1 cellular context compared by ENCODE assay signal in the genomic region with DNA sequence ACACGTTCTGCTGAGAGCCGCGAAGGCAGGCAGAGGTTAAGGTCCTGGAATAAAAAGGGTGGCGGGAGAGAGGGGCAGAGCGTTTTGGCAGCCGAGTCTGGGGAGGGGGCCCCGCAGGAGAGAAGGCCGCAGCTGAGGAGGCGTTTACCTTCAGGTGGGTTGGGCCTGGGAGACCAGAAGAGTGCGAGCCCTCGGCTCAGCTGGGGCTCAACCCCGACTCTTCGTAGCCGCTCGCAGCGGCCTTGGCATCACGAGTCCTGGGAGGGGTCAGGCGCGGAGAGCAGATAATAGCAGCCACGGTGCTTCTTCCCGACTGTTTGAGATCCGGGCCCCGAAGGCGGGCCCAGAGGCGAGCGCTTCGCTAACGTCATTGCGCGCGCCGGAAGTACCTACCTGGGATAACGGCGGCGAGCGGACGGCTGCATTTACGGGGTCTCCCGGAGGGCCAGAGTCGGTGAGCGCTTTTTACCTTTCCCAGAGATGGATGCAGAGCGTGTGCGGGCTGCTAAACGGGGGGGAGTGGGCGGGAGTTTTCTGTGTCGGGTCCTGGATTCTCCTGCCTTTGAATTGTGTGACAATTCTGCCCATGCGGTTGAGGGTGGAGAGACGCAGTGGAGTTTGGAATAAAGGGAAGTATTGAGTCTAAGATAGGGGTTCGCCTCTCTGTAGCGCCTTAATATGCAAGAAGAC.
TF ChIP-seq lines count a peak whose summit lies in the region.

A gene with protein sequence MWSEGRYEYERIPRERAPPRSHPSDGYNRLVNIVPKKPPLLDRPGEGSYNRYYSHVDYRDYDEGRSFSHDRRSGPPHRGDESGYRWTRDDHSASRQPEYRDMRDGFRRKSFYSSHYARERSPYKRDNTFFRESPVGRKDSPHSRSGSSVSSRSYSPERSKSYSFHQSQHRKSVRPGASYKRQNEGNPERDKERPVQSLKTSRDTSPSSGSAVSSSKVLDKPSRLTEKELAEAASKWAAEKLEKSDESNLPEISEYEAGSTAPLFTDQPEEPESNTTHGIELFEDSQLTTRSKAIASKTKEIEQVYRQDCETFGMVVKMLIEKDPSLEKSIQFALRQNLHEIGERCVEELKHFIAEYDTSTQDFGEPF (plus strand): TSS at position 392 of the 690 bp plus-strand sequence. CDS start 9,736 bp downstream, outside the sequence.
A gene with protein sequence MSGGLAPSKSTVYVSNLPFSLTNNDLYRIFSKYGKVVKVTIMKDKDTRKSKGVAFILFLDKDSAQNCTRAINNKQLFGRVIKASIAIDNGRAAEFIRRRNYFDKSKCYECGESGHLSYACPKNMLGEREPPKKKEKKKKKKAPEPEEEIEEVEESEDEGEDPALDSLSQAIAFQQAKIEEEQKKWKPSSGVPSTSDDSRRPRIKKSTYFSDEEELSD (minus strand): TSS at position 319 of the 690 bp plus-strand sequence. CDS start 1,992 bp downstream, outside the sequence.

TF ChIP-seq in K562, 482 proteins besides CTCF, POLR2A, EP300 and RAD21 (continued from another document and continues in another):
- TF ChIP-seq RBM34 (IDR thresholded peaks at IDR 0.05; ENCODE audit: borderline replicate concordance, insufficient read depth, low read length) (no peak), HES1 (IDR thresholded peaks at IDR 0.05; ENCODE audit: low read depth) (no peak), SIN3B (IDR thresholded peaks at IDR 0.05; ENCODE audit: low read depth) (peak; percentile 88), SMARCE1 (IDR thresholded peaks at IDR 0.05) (peak; percentile 57; the same call in 1 of the 2 replicates), HNRNPK (IDR thresholded peaks at IDR 0.05; ENCODE audit: low read depth, low read length, poor library complexity, severe bottlenecking) (no peak), CREM (IDR thresholded peaks at IDR 0.05; ENCODE audit: low read depth) (peak; percentile 98), HNRNPLL (IDR thresholded peaks at IDR 0.05; ENCODE audit: low read depth, low read length, poor library complexity, severe bottlenecking) (peak; percentile 43), ZNF24 (IDR thresholded peaks at IDR 0.05) (no peak), SP2 (IDR thresholded peaks at IDR 0.05; ENCODE audit: extremely low read depth, low read depth, low read length, poor library complexity, severe bottlenecking) (no peak), KDM1A (IDR thresholded peaks at IDR 0.05) (no peak), NR3C1 (CRISPR knock-in tag; IDR thresholded peaks at IDR 0.05) (no peak), ZNF23 (CRISPR knock-in tag; IDR thresholded peaks at IDR 0.05) (no peak), ZSCAN29 (IDR thresholded peaks at IDR 0.05) (no peak), IRF2 (CRISPR knock-in tag; IDR thresholded peaks at IDR 0.05) (no peak), NR2C2 (CRISPR knock-in tag; IDR thresholded peaks at IDR 0.05) (no peak), NR2C2 (tag; IDR thresholded peaks at IDR 0.05) (peak; percentile 68), EP400 (IDR thresholded peaks at IDR 0.05) (peak; percentile 87), NBN (IDR thresholded peaks at IDR 0.05; ENCODE audit: low read depth) (peak; percentile 70), MITF (IDR thresholded peaks at IDR 0.05) (peak; percentile 52; the same call in 1 of the 2 replicates), BDP1 (IDR thresholded peaks at IDR 0.05; ENCODE audit: insufficient read depth, insufficient read length) (no peak), KAT2B (IDR thresholded peaks at IDR 0.05; ENCODE audit: low read depth, low read length) (no peak), RBM39 (optimal IDR thresholded peaks at IDR 0.05; ENCODE audit: low read depth, low read length) (no peak), MTA1 (IDR thresholded peaks at IDR 0.05; ENCODE audit: borderline replicate concordance) (peak; percentile 97), SREBF2 (CRISPR knock-in tag; IDR thresholded peaks at IDR 0.05) (no peak), PYGO2 (tag; IDR thresholded peaks at IDR 0.05) (no peak), ZNF133 (CRISPR knock-in tag; IDR thresholded peaks at IDR 0.05) (no peak), MCM2 (IDR thresholded peaks at IDR 0.05; ENCODE audit: low read depth) (no peak), PML (IDR thresholded peaks at IDR 0.05; ENCODE audit: low read length) (peak; percentile 66; the same call in 1 of the 2 replicates), ZNF785 (CRISPR knock-in tag; IDR thresholded peaks at IDR 0.05) (no peak), NR4A1 (CRISPR knock-in tag; IDR thresholded peaks at IDR 0.05) (no peak), NR4A1 (tag; IDR thresholded peaks at IDR 0.05) (no peak), HOXB6 (CRISPR knock-in tag; IDR thresholded peaks at IDR 0.05; ENCODE audit: borderline replicate concordance) (no peak), FOXK2 (conservative IDR thresholded peaks at IDR 0.05 in 1 of 2, IDR thresholded peaks at IDR 0.05 in 1 of 2; ENCODE audit: low read depth in 2 of 2) (peak in 1 of 2 experiments; percentile 38; a peak in 3 of 4 replicates), RBBP5 (IDR thresholded peaks at IDR 0.05; ENCODE audit: borderline replicate concordance, insufficient read depth, low read length, poor library complexity, severe bottlenecking) (peak; percentile 98), ARID2 (IDR thresholded peaks at IDR 0.05) (no peak), ZNF79 (CRISPR knock-in tag; IDR thresholded peaks at IDR 0.05; ENCODE audit: low read depth) (no peak), CXXC5 (CRISPR knock-in tag; IDR thresholded peaks at IDR 0.05) (peak; percentile 92), ELF2 (CRISPR knock-in tag; IDR thresholded peaks at IDR 0.05) (peak; percentile 96), ZNF778 (CRISPR knock-in tag; IDR thresholded peaks at IDR 0.05) (no peak), ZNF436 (CRISPR knock-in tag; IDR thresholded peaks at IDR 0.05) (no peak), MTF1 (CRISPR knock-in tag; IDR thresholded peaks at IDR 0.05; ENCODE audit: borderline replicate concordance) (no peak), MAFK (IDR thresholded peaks at IDR 0.05; ENCODE audit: low read length) (no peak), CBFB (CRISPR knock-in tag; IDR thresholded peaks at IDR 0.05) (no peak), ZNF232 (CRISPR knock-in tag; IDR thresholded peaks at IDR 0.05) (no peak), ZNF75A (CRISPR knock-in tag; IDR thresholded peaks at IDR 0.05) (no peak), NRF1 (conservative IDR thresholded peaks at IDR 0.05 in 1 of 2, IDR thresholded peaks at IDR 0.05 in 1 of 2) (0 out of 4 replicates have a peak, but pooled peaks have one; percentile 25 to 27), ZBTB7A (IDR thresholded peaks at IDR 0.05; ENCODE audit: borderline replicate concordance, control insufficient read depth, low read depth, low read length) (peak; percentile 51), NFRKB (IDR thresholded peaks at IDR 0.05; ENCODE audit: low read depth) (peak; percentile 59; the same call in 1 of the 2 replicates), ESRRB (CRISPR knock-in tag; IDR thresholded peaks at IDR 0.05; ENCODE audit: borderline replicate concordance) (no peak), JUND (IDR thresholded peaks at IDR 0.05; ENCODE audit: borderline replicate concordance, low read depth, low read length) (peak; percentile 56; the same call in 1 of the 2 replicates), JUND (tag; IDR thresholded peaks at IDR 0.05; ENCODE audit: borderline replicate concordance, low read depth, low read length) (no peak; the same call in 2 of the 3 replicates), NUFIP1 (IDR thresholded peaks at IDR 0.05; ENCODE audit: partially characterized antibody) (no peak), USF2 (CRISPR knock-in tag; IDR thresholded peaks at IDR 0.05) (no peak), SIN3A (IDR thresholded peaks at IDR 0.05; ENCODE audit: borderline replicate concordance in 2 of 2, control insufficient read depth in 1 of 2, low read depth in 2 of 2, low read length in 2 of 2) (peak; percentile 81 to 82; a peak in 3 of 4 replicates)
- TF ChIP-seq, protein P1, sequence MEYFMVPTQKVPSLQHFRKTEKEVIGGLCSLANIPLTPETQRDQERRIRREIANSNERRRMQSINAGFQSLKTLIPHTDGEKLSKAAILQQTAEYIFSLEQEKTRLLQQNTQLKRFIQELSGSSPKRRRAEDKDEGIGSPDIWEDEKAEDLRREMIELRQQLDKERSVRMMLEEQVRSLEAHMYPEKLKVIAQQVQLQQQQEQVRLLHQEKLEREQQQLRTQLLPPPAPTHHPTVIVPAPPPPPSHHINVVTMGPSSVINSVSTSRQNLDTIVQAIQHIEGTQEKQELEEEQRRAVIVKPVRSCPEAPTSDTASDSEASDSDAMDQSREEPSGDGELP (CRISPR knock-in tag; IDR thresholded peaks at IDR 0.05; ENCODE audit: borderline replicate concordance): peak; percentile 88; the same call in 1 of the 2 replicates
- TF ChIP-seq, protein P2, sequence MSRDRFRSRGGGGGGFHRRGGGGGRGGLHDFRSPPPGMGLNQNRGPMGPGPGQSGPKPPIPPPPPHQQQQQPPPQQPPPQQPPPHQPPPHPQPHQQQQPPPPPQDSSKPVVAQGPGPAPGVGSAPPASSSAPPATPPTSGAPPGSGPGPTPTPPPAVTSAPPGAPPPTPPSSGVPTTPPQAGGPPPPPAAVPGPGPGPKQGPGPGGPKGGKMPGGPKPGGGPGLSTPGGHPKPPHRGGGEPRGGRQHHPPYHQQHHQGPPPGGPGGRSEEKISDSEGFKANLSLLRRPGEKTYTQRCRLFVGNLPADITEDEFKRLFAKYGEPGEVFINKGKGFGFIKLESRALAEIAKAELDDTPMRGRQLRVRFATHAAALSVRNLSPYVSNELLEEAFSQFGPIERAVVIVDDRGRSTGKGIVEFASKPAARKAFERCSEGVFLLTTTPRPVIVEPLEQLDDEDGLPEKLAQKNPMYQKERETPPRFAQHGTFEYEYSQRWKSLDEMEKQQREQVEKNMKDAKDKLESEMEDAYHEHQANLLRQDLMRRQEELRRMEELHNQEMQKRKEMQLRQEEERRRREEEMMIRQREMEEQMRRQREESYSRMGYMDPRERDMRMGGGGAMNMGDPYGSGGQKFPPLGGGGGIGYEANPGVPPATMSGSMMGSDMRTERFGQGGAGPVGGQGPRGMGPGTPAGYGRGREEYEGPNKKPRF (IDR thresholded peaks at IDR 0.05; ENCODE audit: low read depth, low read length): no peak
- TF ChIP-seq, protein P3, sequence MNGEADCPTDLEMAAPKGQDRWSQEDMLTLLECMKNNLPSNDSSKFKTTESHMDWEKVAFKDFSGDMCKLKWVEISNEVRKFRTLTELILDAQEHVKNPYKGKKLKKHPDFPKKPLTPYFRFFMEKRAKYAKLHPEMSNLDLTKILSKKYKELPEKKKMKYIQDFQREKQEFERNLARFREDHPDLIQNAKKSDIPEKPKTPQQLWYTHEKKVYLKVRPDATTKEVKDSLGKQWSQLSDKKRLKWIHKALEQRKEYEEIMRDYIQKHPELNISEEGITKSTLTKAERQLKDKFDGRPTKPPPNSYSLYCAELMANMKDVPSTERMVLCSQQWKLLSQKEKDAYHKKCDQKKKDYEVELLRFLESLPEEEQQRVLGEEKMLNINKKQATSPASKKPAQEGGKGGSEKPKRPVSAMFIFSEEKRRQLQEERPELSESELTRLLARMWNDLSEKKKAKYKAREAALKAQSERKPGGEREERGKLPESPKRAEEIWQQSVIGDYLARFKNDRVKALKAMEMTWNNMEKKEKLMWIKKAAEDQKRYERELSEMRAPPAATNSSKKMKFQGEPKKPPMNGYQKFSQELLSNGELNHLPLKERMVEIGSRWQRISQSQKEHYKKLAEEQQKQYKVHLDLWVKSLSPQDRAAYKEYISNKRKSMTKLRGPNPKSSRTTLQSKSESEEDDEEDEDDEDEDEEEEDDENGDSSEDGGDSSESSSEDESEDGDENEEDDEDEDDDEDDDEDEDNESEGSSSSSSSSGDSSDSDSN (IDR thresholded peaks at IDR 0.05; ENCODE audit: borderline replicate concordance in 1 of 2, low read depth in 2 of 2, low read length in 2 of 2): peak in 1 of 2 experiments; percentile 70; a peak in 2 of 4 replicates
- TF ChIP-seq, protein P4, sequence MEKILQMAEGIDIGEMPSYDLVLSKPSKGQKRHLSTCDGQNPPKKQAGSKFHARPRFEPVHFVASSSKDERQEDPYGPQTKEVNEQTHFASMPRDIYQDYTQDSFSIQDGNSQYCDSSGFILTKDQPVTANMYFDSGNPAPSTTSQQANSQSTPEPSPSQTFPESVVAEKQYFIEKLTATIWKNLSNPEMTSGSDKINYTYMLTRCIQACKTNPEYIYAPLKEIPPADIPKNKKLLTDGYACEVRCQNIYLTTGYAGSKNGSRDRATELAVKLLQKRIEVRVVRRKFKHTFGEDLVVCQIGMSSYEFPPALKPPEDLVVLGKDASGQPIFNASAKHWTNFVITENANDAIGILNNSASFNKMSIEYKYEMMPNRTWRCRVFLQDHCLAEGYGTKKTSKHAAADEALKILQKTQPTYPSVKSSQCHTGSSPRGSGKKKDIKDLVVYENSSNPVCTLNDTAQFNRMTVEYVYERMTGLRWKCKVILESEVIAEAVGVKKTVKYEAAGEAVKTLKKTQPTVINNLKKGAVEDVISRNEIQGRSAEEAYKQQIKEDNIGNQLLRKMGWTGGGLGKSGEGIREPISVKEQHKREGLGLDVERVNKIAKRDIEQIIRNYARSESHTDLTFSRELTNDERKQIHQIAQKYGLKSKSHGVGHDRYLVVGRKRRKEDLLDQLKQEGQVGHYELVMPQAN (IDR thresholded peaks at IDR 0.05; ENCODE audit: borderline replicate concordance): peak; percentile 96
